11 cellular contexts compared by ENCODE assay signal in the genomic region with DNA sequence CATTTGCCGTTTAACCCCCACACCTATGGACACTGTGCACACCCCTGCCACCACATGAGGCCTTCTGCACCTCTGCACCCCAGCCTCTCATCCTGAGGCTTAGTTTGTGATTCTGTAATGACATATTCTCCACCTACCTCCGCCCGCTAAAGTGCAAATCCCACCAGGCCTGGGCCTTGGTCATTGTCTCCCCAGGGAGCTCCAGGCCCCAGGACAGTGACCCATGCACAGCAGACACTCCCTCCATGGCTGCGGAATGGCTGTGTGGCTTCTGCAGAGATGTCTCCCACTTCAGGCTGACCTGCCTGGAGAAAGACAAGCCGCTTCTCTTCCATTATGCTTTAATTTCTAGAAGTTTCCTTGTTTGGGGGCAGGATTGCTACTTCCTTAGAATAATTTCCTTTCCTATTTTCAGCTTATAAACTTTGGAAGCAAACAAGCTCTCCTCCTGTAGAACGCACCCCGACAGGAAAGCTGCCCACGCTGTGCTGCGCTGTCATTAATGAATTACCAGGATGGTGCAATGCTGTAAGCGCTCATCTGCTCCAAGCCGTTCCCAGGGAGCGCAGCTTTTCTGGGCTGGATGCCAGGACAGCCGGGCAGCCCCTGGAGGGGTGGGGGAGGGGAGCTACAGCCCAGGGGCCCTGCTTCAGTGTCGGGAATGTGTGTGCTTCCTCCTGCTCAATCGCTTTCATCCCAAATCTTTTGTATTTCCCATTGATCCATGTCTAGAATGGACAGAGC.
DNase-seq lines count a peak whose midpoint lies in the region; ATAC-seq and TF ChIP-seq lines count a peak whose summit lies in the region.
"Had no signal": no experiment of that assay in that cellular context is flagged by ENCODE, and none has a peak within 500 bp of the region (broad histone marks: within the 10 kb centered on the region; RNA-seq: fewer than 3 reads in every experiment).

No MANE protein-coding gene starts in this region.

- no peak overlapping the region for H2AFZ ChIP-seq in PC-9

- H3K9me3 ChIP-seq in WERI-Rb-1 (ENCODE audit: severe bottlenecking) (no peaks in the 10 kb centered on the region), esophagus squamous epithelium (no peaks in the 10 kb centered on the region), PC-9 (ENCODE audit: insufficient read depth, low read depth) (no peaks in the 10 kb centered on the region)

- H3K4me1 ChIP-seq in esophagus squamous epithelium (no peaks in the 10 kb centered on the region), PC-9 (replicated peaks; ENCODE audit: insufficient read depth) (no peaks in the 10 kb centered on the region)

- no peak overlapping the region for H3K4me2 ChIP-seq in PC-9

- H3K79me2 ChIP-seq in PC-9 (ENCODE audit: low read depth) = no peaks in the 10 kb centered on the region

- H3F3A ChIP-seq in PC-9 (ENCODE audit: insufficient read depth, low read depth) = no peaks in the 10 kb centered on the region

- CTCF ChIA-PET in PC-9 (lab: Charles Lee) = no interaction called here

- POLR2A ChIA-PET in PC-9 (lab: Charles Lee; ENCODE audit: unreplicated experiment) = no interaction called here

- H3K4me3 ChIP-seq in WERI-Rb-1 (ENCODE audit: low read depth, low read length) (no peak overlapping the region), esophagus squamous epithelium (no peak overlapping the region), PC-9 (no peak overlapping the region)

- WGBS in esophagus squamous epithelium, 2 donors = 56 to 63% methylated on average over 8 to 12 of the region's 15 CpGs

- no peak for TF ChIP-seq POLR2A in esophagus squamous epithelium (IDR thresholded peaks at IDR 0.05)

- BruUV-seq in PC-9 (replicated peaks; lab: Mats Ljungman, UMichigan) = no TSS peak

- no peaks in the 10 kb centered on the region for H3K9me2 ChIP-seq in PC-9 (ENCODE audit: insufficient read depth)

- peak; percentile 26 for DNase-seq in DMS79 (lab: John Stamatoyannopoulos, UW)
- DNase-seq in NCI-H2081 (lab: John Stamatoyannopoulos, UW) = peak; percentile 61 to 84
- peak; percentile 54 for DNase-seq in WERI-Rb-1
- DNase-seq in nucleus accumbens (lab: John Stamatoyannopoulos, UW) = peak in 37 of 56 donors; percentile 4 to 73 (median 31)
- DNase-seq in esophagus squamous epithelium (lab: John Stamatoyannopoulos, UW) = no peak
- no peak for DNase-seq in HuH-7 (ENCODE audit: low spot score)
- no peak for DNase-seq in PC-9
- DNase-seq: activated T-cell treated with anti-CD3 and anti-CD28 coated beads, Interleukin-2, amount 50 U/mL, for 4 hours; naive B cell; stimulated activated CD4-positive, alpha-beta T cell treated with anti-CD3 and anti-CD28 coated beads, Interleukin-12 subunit alpha, Interleukin-12 subunit beta, amount 100 ng/mL, for 4 hours had no signal

- TF ChIP-seq CTCF in WERI-Rb-1 (IDR thresholded peaks at IDR 0.05; ENCODE audit: low read depth, low read length) (no peak), esophagus squamous epithelium (IDR thresholded peaks at IDR 0.05) (no peak), PC-9 (conservative IDR thresholded peaks at IDR 0.05) (no peak)

- intact Hi-C loops in esophagus squamous epithelium (cut with DNase I) = no loop called here
- intact Hi-C loops in PC-9 (cut with micrococcal nuclease; ENCODE audit: unreplicated experiment) = no loop called here

- no peak overlapping the region for H3K27ac ChIP-seq in WERI-Rb-1
- H3K27ac ChIP-seq in esophagus squamous epithelium = no peak overlapping the region
- no peak overlapping the region for H3K27ac ChIP-seq in PC-9

- H3K27me3 ChIP-seq in WERI-Rb-1 (ENCODE audit: insufficient read depth, low read depth, severe bottlenecking) (no peaks in the 10 kb centered on the region), esophagus squamous epithelium (peaks cover 0 to 39% (median 0%) of the 10 kb centered on the region in 4 donors), PC-9 (ENCODE audit: insufficient read depth, low read depth) (peaks cover 94% of the 10 kb centered on the region)

- H3K36me3 ChIP-seq in WERI-Rb-1 = no peaks in the 10 kb centered on the region
- no peaks in the 10 kb centered on the region for H3K36me3 ChIP-seq in esophagus squamous epithelium
- H3K36me3 ChIP-seq in PC-9 (ENCODE audit: low read depth) = no peaks in the 10 kb centered on the region

- H4K20me1 ChIP-seq in PC-9 (ENCODE audit: insufficient read depth) = no peaks in the 10 kb centered on the region

- no peak for ATAC-seq in GM19395 (IDR thresholded peaks at IDR 0.05; ENCODE audit: unreplicated experiment)
- ATAC-seq: activated T-cell treated with anti-CD3 and anti-CD28 coated beads, Interleukin-2, amount 50 U/mL, for 4 hours had no signal

Comparison
In these comparisons a context has a peak if more than half of its experiments do, and no peak if none do; other contexts are left out.
1. DNase-seq: peak in DMS79 (single experiment), NCI-H2081 (2 of 2), WERI-Rb-1 (single experiment) and nucleus accumbens (37 of 56); none in esophagus squamous epithelium (single experiment), HuH-7 (single experiment) and PC-9 (0 of 2).